Comparison of ENCODE assay signal across 1 cellular context in the genomic region with DNA sequence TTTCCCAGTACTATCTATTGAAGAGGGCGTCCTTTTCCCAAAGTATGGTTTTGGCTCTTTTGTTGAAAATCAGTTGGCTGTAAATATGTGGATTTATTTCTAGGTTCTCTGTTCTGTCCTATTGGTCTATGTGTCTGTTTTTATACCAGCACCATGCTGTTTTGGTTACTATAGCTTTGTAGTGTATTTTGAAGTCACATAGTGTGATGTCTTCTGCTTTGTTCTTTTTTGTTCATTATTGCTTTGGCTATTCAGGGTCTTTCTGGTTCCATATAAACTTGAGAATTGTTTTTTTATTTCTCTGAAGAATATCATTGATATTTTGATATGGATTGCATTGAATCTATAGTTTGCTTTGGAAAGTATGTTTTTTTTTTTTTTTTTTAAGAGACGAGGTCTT.
TF ChIP-seq lines count a peak whose summit lies in the region.

No MANE protein-coding gene starts in this region.

TF ChIP-seq in WTC11, 78 proteins besides CTCF, POLR2A, EP300 and RAD21 (continued from another document):
- TF ChIP-seq, protein P1, sequence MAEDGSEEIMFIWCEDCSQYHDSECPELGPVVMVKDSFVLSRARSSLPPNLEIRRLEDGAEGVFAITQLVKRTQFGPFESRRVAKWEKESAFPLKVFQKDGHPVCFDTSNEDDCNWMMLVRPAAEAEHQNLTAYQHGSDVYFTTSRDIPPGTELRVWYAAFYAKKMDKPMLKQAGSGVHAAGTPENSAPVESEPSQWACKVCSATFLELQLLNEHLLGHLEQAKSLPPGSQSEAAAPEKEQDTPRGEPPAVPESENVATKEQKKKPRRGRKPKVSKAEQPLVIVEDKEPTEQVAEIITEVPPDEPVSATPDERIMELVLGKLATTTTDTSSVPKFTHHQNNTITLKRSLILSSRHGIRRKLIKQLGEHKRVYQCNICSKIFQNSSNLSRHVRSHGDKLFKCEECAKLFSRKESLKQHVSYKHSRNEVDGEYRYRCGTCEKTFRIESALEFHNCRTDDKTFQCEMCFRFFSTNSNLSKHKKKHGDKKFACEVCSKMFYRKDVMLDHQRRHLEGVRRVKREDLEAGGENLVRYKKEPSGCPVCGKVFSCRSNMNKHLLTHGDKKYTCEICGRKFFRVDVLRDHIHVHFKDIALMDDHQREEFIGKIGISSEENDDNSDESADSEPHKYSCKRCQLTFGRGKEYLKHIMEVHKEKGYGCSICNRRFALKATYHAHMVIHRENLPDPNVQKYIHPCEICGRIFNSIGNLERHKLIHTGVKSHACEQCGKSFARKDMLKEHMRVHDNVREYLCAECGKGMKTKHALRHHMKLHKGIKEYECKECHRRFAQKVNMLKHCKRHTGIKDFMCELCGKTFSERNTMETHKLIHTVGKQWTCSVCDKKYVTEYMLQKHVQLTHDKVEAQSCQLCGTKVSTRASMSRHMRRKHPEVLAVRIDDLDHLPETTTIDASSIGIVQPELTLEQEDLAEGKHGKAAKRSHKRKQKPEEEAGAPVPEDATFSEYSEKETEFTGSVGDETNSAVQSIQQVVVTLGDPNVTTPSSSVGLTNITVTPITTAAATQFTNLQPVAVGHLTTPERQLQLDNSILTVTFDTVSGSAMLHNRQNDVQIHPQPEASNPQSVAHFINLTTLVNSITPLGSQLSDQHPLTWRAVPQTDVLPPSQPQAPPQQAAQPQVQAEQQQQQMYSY (CRISPR knock-in tag; IDR thresholded peaks at IDR 0.05) = no peak
- TF ChIP-seq SP1 (CRISPR knock-in tag; conservative IDR thresholded peaks at IDR 0.05) (no peak), ZNF219 (CRISPR knock-in tag; IDR thresholded peaks at IDR 0.05; ENCODE audit: borderline replicate concordance) (no peak)
